In the genomic region with DNA sequence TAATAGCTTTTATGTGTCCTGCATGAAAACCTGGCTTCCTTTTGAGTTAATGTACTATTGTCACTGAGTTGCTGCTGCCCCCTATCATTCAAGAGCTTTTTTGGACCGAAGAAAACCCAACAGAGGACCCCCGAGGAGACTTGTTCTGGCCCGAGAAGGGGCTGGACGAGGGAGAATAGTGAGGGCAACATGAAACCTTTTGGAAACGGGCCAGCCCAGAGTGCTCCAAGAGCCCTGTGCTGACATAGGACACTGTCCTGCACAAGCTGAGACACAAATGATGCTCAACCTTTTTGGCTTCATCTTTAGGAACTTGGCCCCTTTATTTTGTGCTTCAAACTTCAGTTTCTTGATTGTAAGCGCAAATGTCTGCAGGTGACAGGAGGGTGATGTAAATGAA, we compare ENCODE assay signal across 24 cellular contexts.
"Had no signal": no experiment of that assay in that cellular context is flagged by ENCODE, and none has a peak within 500 bp of the region (broad histone marks: within the 10 kb centered on the region; RNA-seq: fewer than 3 reads in every experiment).

No MANE protein-coding gene starts in this region.

- H3K27ac Mint-ChIP-seq: activated CD4-positive, alpha-beta T cell treated with anti-CD3 and anti-CD28 coated beads, Interleukin-2, amount 10 ng/mL, durations not matched to agents 24 days and 14 days; activated CD8-positive, alpha-beta memory T cell treated with anti-CD3 and anti-CD28 coated beads, Interleukin-2, amount 10 ng/mL, durations not matched to agents 7 days and 5 days; activated CD8-positive, alpha-beta T cell treated with anti-CD3 and anti-CD28 coated beads, Interleukin-2, amount 10 ng/mL, durations not matched to agents 7 days and 5 days; activated naive CD4-positive, alpha-beta T cell treated with anti-CD3 and anti-CD28 coated beads, Interleukin-2, amount 10 ng/mL, durations not matched to agents 7 days and 5 days; activated naive CD8-positive, alpha-beta T cell treated with anti-CD3 and anti-CD28 coated beads, Interleukin-2, amount 10 ng/mL, durations not matched to agents 7 days and 5 days; nephron; T-helper 17 cell had no signal

- H3K4me3 Mint-ChIP-seq: activated CD4-positive, alpha-beta T cell treated with anti-CD3 and anti-CD28 coated beads, Interleukin-2, amount 10 ng/mL, durations not matched to agents 24 days and 14 days; activated CD8-positive, alpha-beta memory T cell treated with anti-CD3 and anti-CD28 coated beads, Interleukin-2, amount 10 ng/mL, durations not matched to agents 7 days and 5 days; activated CD8-positive, alpha-beta T cell treated with anti-CD3 and anti-CD28 coated beads, Interleukin-2, amount 10 ng/mL, durations not matched to agents 7 days and 5 days; activated naive CD4-positive, alpha-beta T cell treated with anti-CD3 and anti-CD28 coated beads, Interleukin-2, amount 10 ng/mL, durations not matched to agents 7 days and 5 days; activated naive CD8-positive, alpha-beta T cell treated with anti-CD3 and anti-CD28 coated beads, Interleukin-2, amount 10 ng/mL, durations not matched to agents 7 days and 5 days; nephron; T-helper 17 cell had no signal

- H3K36me3 Mint-ChIP-seq: activated naive CD4-positive, alpha-beta T cell treated with anti-CD3 and anti-CD28 coated beads, Interleukin-2, amount 10 ng/mL, durations not matched to agents 7 days and 5 days; activated naive CD8-positive, alpha-beta T cell treated with anti-CD3 and anti-CD28 coated beads, Interleukin-2, amount 10 ng/mL, durations not matched to agents 7 days and 5 days had no signal

- H3K9me3 Mint-ChIP-seq: activated CD4-positive, alpha-beta T cell treated with anti-CD3 and anti-CD28 coated beads, Interleukin-2, amount 10 ng/mL, durations not matched to agents 24 days and 14 days; activated naive CD4-positive, alpha-beta T cell treated with anti-CD3 and anti-CD28 coated beads, Interleukin-2, amount 10 ng/mL, durations not matched to agents 7 days and 5 days; activated naive CD8-positive, alpha-beta T cell treated with anti-CD3 and anti-CD28 coated beads, Interleukin-2, amount 10 ng/mL, durations not matched to agents 7 days and 5 days had no signal

- H3K27me3 Mint-ChIP-seq: T-helper 17 cell had no signal

- ATAC-seq: activated CD8-positive, alpha-beta memory T cell treated with anti-CD3 and anti-CD28 coated beads, Interleukin-2, amount 10 ng/mL, durations not matched to agents 7 days and 5 days; activated CD8-positive, alpha-beta T cell treated with anti-CD3 and anti-CD28 coated beads, Interleukin-2, amount 10 ng/mL, durations not matched to agents 7 days and 5 days; esophagus mucosa; heart left ventricle; left lung; lower lobe of right lung; pancreas; psoas muscle; T-helper 17 cell had no signal

- DNase-seq: activated CD4-positive, alpha-beta T cell treated with anti-CD3 and anti-CD28 coated beads, Interleukin-2, amount 10 ng/mL, durations not matched to agents 24 days and 14 days; activated CD4-positive, CD25-positive, alpha-beta regulatory T cell treated with anti-CD3 and anti-CD28 coated beads, Interleukin-2, amount 50 U/mL, for 72 hours; activated CD8-positive, alpha-beta T cell treated with anti-CD3 and anti-CD28 coated beads, Interleukin-2, amount 10 ng/mL, durations not matched to agents 7 days and 5 days; activated gamma-delta T cell; activated naive CD8-positive, alpha-beta T cell treated with anti-CD3 and anti-CD28 coated beads, Interleukin-2, amount 10 ng/mL, durations not matched to agents 7 days and 5 days; amniotic stem cell; brain microvascular endothelial cell; foreskin fibroblast; heart left ventricle; kidney glomerular epithelial cell; left lung; lower lobe of right lung; mesenchymal stem cell; psoas muscle; stimulated activated CD4-positive, alpha-beta T cell treated with anti-CD3 and anti-CD28 coated beads, Interleukin-15, amount 100 ng/mL, for 24 hours; stimulated activated CD4-positive, alpha-beta T cell treated with anti-CD3 and anti-CD28 coated beads, Interleukin-2, amount 100 ng/mL, for 24 hours; stimulated activated naive CD4-positive, alpha-beta T cell treated with Interleukin-2 at 50 U/mL for 16 hours; T-helper 17 cell; T1000 had no signal
